ENCODE assay signal across 1 cellular context in genomic region chr11:568306-569259, GRCh38.
A peak's percentile ranks its signal among the peaks of the same experiment; 100 is the strongest.
TF ChIP-seq lines count a peak whose summit lies in the region.

No MANE protein-coding gene starts in this region.

TF ChIP-seq in GM12878, 131 proteins besides CTCF, POLR2A, EP300 and RAD21 (continued from another document and continues in another):
- no peak for TF ChIP-seq E4F1 (IDR thresholded peaks at IDR 0.05; ENCODE audit: borderline replicate concordance, partially characterized antibody)
- TF ChIP-seq ZNF24 (IDR thresholded peaks at IDR 0.05) = no peak
- no peak for TF ChIP-seq ZBTB11 (CRISPR knock-in tag; IDR thresholded peaks at IDR 0.05)
- TF ChIP-seq NR2C2 (IDR thresholded peaks at IDR 0.05; ENCODE audit: borderline replicate concordance, control insufficient read depth, insufficient read length, low read depth) = no peak
- TF ChIP-seq ZZZ3 (IDR thresholded peaks at IDR 0.05; ENCODE audit: control insufficient read depth, insufficient read length, low read depth) = no peak
- TF ChIP-seq RBBP5 (conservative IDR thresholded peaks at IDR 0.05) = no peak
- no peak for TF ChIP-seq ZBTB33 (IDR thresholded peaks at IDR 0.05)
- no peak for TF ChIP-seq BCL11A (IDR thresholded peaks at IDR 0.05; ENCODE audit: low read depth, low read length)
- no peak for TF ChIP-seq ZNF592 (IDR thresholded peaks at IDR 0.05)
- no peak for TF ChIP-seq HSF1 (IDR thresholded peaks at IDR 0.05; ENCODE audit: low read depth, low read length)
- no peak for TF ChIP-seq CBX5 (IDR thresholded peaks at IDR 0.05; ENCODE audit: low read depth)
- no peak for TF ChIP-seq SUZ12 (IDR thresholded peaks at IDR 0.05; ENCODE audit: unreplicated experiment)
- TF ChIP-seq ZNF622 (IDR thresholded peaks at IDR 0.05) = no peak
- 0 out of 2 replicates have a peak, but pooled peaks have one; percentile 54 for TF ChIP-seq NFXL1 (IDR thresholded peaks at IDR 0.05; ENCODE audit: borderline replicate concordance)
- no peak for TF ChIP-seq ZBED1 (IDR thresholded peaks at IDR 0.05; ENCODE audit: borderline replicate concordance)
- no peak for TF ChIP-seq BRCA1 (IDR thresholded peaks at IDR 0.05; ENCODE audit: low read depth, low read length)
- no peak for TF ChIP-seq PBX3 (IDR thresholded peaks at IDR 0.05; ENCODE audit: insufficient replicate concordance, low read depth, low read length)
- no peak for TF ChIP-seq ATF2 (IDR thresholded peaks at IDR 0.05; ENCODE audit: low read length)
- TF ChIP-seq ELK1 (IDR thresholded peaks at IDR 0.05; ENCODE audit: low read depth, low read length) = 0 out of 2 replicates have a peak, but pooled peaks have one; percentile 9
- no peak for TF ChIP-seq SKIL (IDR thresholded peaks at IDR 0.05; ENCODE audit: low read depth, poor library complexity, severe bottlenecking)
- TF ChIP-seq NRF1 (conservative IDR thresholded peaks at IDR 0.05; ENCODE audit: low read depth, low read length) = no peak
- TF ChIP-seq ZNF687 (IDR thresholded peaks at IDR 0.05) = no peak; the same call in none of the 2 replicates
